8 cellular contexts compared by ENCODE assay signal in the genomic region with DNA sequence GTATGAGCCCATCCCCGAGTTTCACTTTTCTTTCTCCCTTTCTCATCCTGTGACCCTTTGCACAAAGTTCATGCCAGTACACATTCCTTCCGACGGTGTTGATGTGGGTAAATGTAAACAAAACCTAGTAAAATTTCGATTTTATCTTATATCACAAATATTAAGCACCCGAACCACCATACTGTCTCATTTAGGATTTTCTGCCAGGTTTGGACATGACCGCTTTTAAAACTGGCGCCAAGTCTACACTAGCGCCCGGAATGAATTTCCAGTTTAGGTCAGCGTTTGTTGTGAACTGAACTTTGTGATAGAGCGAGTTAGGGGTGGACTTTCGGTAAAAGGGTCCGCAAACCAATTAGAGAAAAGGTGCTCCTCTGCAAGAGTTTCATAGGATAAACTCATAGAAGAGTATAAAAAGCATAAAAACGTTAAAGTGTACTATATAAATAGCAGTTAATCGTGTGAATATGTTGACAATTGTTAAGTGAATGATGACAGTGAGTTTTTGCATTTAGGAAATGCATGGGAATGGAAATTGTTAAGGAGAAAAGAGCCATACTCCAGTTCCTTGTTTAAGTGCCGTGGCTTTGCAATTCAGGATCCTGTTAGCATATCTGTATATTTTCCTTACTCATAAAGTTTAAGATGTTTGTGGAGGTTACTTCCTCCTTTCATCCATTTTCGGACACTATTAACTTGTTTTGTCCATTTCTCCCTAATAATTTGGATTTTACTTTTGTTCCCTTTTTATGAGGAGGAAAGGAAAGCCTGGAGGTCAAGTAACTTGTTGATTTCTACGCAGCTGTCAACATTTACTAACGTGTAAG. TPM values are rescaled to one million over a fixed set of nuclear protein-coding genes. Genes with fewer than 3 reads are reported as not detected.
A peak's percentile ranks its signal among the peaks of the same experiment; 100 is the strongest.
DNase-seq lines count a peak whose midpoint lies in the region; TF ChIP-seq lines count a peak whose summit lies in the region.

No MANE protein-coding gene starts in this region.

- peaks cover 7% of the 10 kb centered on the region for H3K4me1 Mint-ChIP-seq in T-helper 2 cell treated with Interferon-gamma antibody and Interleukin-4, amounts not matched to agents 5 μg/mL and 100 μg/mL, for 36 hours (ENCODE audit: low read depth)
- peaks cover 25 to 46% of the 10 kb centered on the region in 2 donors for H3K4me1 Mint-ChIP-seq in immature natural killer cell

- no peak for DNase-seq in T-helper 2 cell treated with Interferon-gamma antibody and Interleukin-4, amounts not matched to agents 5 μg/mL and 100 μg/mL, for 36 hours (ENCODE audit: low spot score)
- no peak for DNase-seq in T-helper 2 cell
- DNase-seq in KG1 (lab: John Stamatoyannopoulos, UW), result peak; percentile 50
- DNase-seq in brain microvascular endothelial cell, result peak; percentile 46
- DNase-seq in immature natural killer cell, result no peak
- peak; percentile 24 for DNase-seq in smooth muscle cell of the brain vasculature (ENCODE audit: low read depth, low spot score)
- no peak for DNase-seq in stimulated activated CD4-positive, alpha-beta T cell treated with anti-CD3 and anti-CD28 coated beads, Interleukin-4, amount 100 ng/mL, for 1 hour
- DNase-seq in NCI-H774 (lab: John Stamatoyannopoulos, UW), result no peak

- H3K27ac ChIP-seq in brain microvascular endothelial cell, result no peak overlapping the region

- no peaks in the 10 kb centered on the region for H3K27me3 ChIP-seq in brain microvascular endothelial cell (replicated peaks)

- H3K36me3 Mint-ChIP-seq in T-helper 2 cell treated with Interferon-gamma antibody and Interleukin-4, amounts not matched to agents 5 μg/mL and 100 μg/mL, for 36 hours (ENCODE audit: low read depth), result no peaks in the 10 kb centered on the region
- peaks cover 0 to 4% (median 0%) of the 10 kb centered on the region in 3 donors for H3K36me3 Mint-ChIP-seq in immature natural killer cell

- in situ Hi-C loops in brain microvascular endothelial cell (cut with HindIII; ENCODE audit: low pct_ligation_motif_present, low sequenced_read_pairs), result no loop called here

- H3K4me3 ChIP-seq in brain microvascular endothelial cell (ENCODE audit: low read depth, low read length), result peak overlapping the region; percentile 71

- H3K4me3 Mint-ChIP-seq in T-helper 2 cell treated with Interferon-gamma antibody and Interleukin-4, amounts not matched to agents 5 μg/mL and 100 μg/mL, for 36 hours, result peak overlapping the region; percentile 86
- H3K4me3 Mint-ChIP-seq in immature natural killer cell, result peak overlapping the region; percentile 94 to 98 (median 97)

- peak overlapping the region; percentile 95 for H3K27ac Mint-ChIP-seq in T-helper 2 cell treated with Interferon-gamma antibody and Interleukin-4, amounts not matched to agents 5 μg/mL and 100 μg/mL, for 36 hours
- H3K27ac Mint-ChIP-seq in immature natural killer cell, result peak overlapping the region; percentile 90 to 97 (median 96)

- H3K27me3 Mint-ChIP-seq in T-helper 2 cell treated with Interferon-gamma antibody and Interleukin-4, amounts not matched to agents 5 μg/mL and 100 μg/mL, for 36 hours (ENCODE audit: low read depth), result peaks cover 26% of the 10 kb centered on the region
- peaks cover 7 to 12% (median 7%) of the 10 kb centered on the region in 3 donors for H3K27me3 Mint-ChIP-seq in immature natural killer cell (ENCODE audit: low read depth in 3 of 3)

- no peak for TF ChIP-seq CTCF in brain microvascular endothelial cell (IDR thresholded peaks at IDR 0.05; ENCODE audit: low read depth, low read length, missing control alignments)

- H3K36me3 ChIP-seq in brain microvascular endothelial cell (replicated peaks), result no peaks in the 10 kb centered on the region

- H3K9me3 Mint-ChIP-seq in T-helper 2 cell treated with Interferon-gamma antibody and Interleukin-4, amounts not matched to agents 5 μg/mL and 100 μg/mL, for 36 hours, result no peaks in the 10 kb centered on the region
- no peaks in the 10 kb centered on the region for H3K9me3 Mint-ChIP-seq in immature natural killer cell

RNA-seq across cellular contexts. Expression of a gene that starts 1.0 kb away (rescaled TPM):
- polyA plus RNA-seq in immature natural killer cell, result 10 to 100 TPM; 11.0 to 15.1 (median 12.0) TPM

Comparison
In these comparisons a context has a peak if more than half of its experiments do, and no peak if none do; other contexts are left out.
1. DNase-seq: peak in KG1 (single experiment), brain microvascular endothelial cell (single experiment) and smooth muscle cell of the brain vasculature (single experiment); none in T-helper 2 cell treated with Interferon-gamma antibody and Interleukin-4, amounts not matched to agents 5 μg/mL and 100 μg/mL, for 36 hours (single experiment), T-helper 2 cell (0 of 5), immature natural killer cell (0 of 3), stimulated activated CD4-positive, alpha-beta T cell treated with anti-CD3 and anti-CD28 coated beads, Interleukin-4, amount 100 ng/mL, for 1 hour (single experiment) and NCI-H774 (single experiment).